In the genomic region with DNA sequence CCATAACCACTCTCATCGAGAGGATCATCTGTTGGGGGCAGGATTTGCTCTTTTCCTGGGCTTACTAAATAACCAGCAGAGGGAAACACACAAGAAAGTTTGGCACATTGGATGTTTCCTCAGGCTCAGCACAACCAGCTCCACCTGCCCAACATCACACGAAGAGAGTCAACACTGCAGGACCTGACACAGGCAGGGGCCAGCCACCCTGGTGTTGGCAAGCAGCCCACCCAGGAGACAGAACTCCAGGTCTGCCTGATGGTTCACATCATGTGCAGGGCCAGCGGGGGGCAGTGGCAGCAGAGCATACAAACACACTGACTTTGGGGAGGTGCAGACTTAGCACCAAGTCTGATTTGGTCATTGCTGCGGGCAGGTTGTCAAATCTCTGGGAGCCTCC, we compare ENCODE assay signal across 18 cellular contexts.
DNase-seq lines count a peak whose midpoint lies in the region; ATAC-seq, FAIRE-seq and TF ChIP-seq lines count a peak whose summit lies in the region.
"Had no signal": no experiment of that assay in that cellular context is flagged by ENCODE, and none has a peak within 500 bp of the region (broad histone marks: within the 10 kb centered on the region; RNA-seq: fewer than 3 reads in every experiment).

No MANE protein-coding gene starts in this region.

- TF ChIP-seq RAD21 in K562 (CRISPR knock-in tag; conservative IDR thresholded peaks at IDR 0.05 in 1 of 2, IDR thresholded peaks at IDR 0.05 in 1 of 2), result peak in 1 of 2 experiments; percentile 27; a peak in 1 of 4 replicates

- no peak overlapping the region for H3K27ac ChIP-seq in K562 (ENCODE audit: extremely low read depth, low read depth, low read length)
- H3K27ac ChIP-seq in stomach, result no peak overlapping the region
- H3K27ac ChIP-seq in SJCRH30, result no peak overlapping the region
- H3K27ac ChIP-seq: parathyroid adenoma, skin epidermis had no signal

- 0% methylated on average over 4 of the region's 4 CpGs for WGBS in K562 (ENCODE audit: insufficient coverage, low coverage, missing lambda C conversion rate)
- 58 to 70% (median 63%) methylated on average over 4 of the region's 4 CpGs for WGBS in stomach, 5 donors

- H3K79me2 ChIP-seq in K562 (ENCODE audit: control insufficient read depth, insufficient read depth, low read length), result no peaks in the 10 kb centered on the region
- H3K79me2 ChIP-seq: parathyroid adenoma had no signal

- no peak for ATAC-seq in K562
- ATAC-seq: mucosa of descending colon; stimulated activated naive CD8-positive, alpha-beta T cell treated with anti-CD3 and anti-CD28 coated beads, Interleukin-15, amount 100 ng/mL, for 72 hours had no signal

- H3K4me3 ChIP-seq in K562, result no peak overlapping the region
- no peak overlapping the region for H3K4me3 ChIP-seq in stomach
- H3K4me3 ChIP-seq in SJCRH30, result no peak overlapping the region
- H3K4me3 ChIP-seq: mucosa of descending colon, skin epidermis had no signal

- no peak overlapping the region for H3K4me2 ChIP-seq in K562 (ENCODE audit: insufficient read depth, low read length)

- H3K9me1 ChIP-seq in K562 (ENCODE audit: control insufficient read depth, insufficient read depth, low read length), result no peaks in the 10 kb centered on the region

- POLR2A ChIA-PET in K562 (lab: Yijun Ruan, JAX), result interaction anchor here (0.7 kb wide), 1 partner anchor 436 kb away, joined by 3 read pairs; no protein-coding TSS in a partner anchor

- no peaks in the 10 kb centered on the region for H4K20me1 ChIP-seq in K562 (replicated peaks; ENCODE audit: control insufficient read depth, insufficient read depth, low read length)

- BruUV-seq in K562 (replicated peaks; lab: Mats Ljungman, UMichigan), result no TSS peak

- no peak overlapping the region for H2AFZ ChIP-seq in K562 (ENCODE audit: low read depth, low read length)
- H2AFZ ChIP-seq: parathyroid adenoma had no signal

- intact Hi-C loops in K562 (cut with micrococcal nuclease) (no loop called here), stomach (cut with DNase I; ENCODE audit: low total_unique reads) (no loop called here)

- no peaks in the 10 kb centered on the region for H3K4me1 ChIP-seq in K562 (replicated peaks in 1 of 2; ENCODE audit: control insufficient read depth in 2 of 2, insufficient read depth in 2 of 2, low read length in 2 of 2)
- H3K4me1 ChIP-seq in stomach, result peaks cover 0 to 38% (median 0%) of the 10 kb centered on the region in 4 donors
- no peaks in the 10 kb centered on the region for H3K4me1 ChIP-seq in SJCRH30
- H3K4me1 ChIP-seq: parathyroid adenoma had no signal

- DNase-seq in activated CD8-positive, alpha-beta memory T cell treated with anti-CD3 and anti-CD28 coated beads for 24 hours, result peak; percentile 56
- DNase-seq in activated CD8-positive, alpha-beta memory T cell treated with anti-CD3 and anti-CD28 coated beads, Interleukin-2, amount 50 U/mL, for 4 hours, result no peak
- DNase-seq in NCI-H146 (lab: John Stamatoyannopoulos, UW), result peak; percentile 67
- DNase-seq in K562 (ENCODE audit: extremely low read depth in 1 of 4, low spot score in 3 of 4), result no peak
- peak; percentile 40 for DNase-seq in stomach
- DNase-seq in kidney glomerular epithelial cell (lab: John Stamatoyannopoulos, UW), result no peak
- no peak for DNase-seq in SJCRH30
- DNase-seq in hypothalamus (lab: John Stamatoyannopoulos, UW), result no peak
- DNase-seq: activated B cell treated with CpG ODN at 0.5 μM for 24 hours; activated T-cell treated with anti-CD3 and anti-CD28 coated beads, Interleukin-2, amount 50 U/mL, for 1 hour; HCEC 1CT; KG1; kidney; mucosa of descending colon; NCI-H1436; stimulated activated naive CD8-positive, alpha-beta T cell treated with anti-CD3 and anti-CD28 coated beads, Interleukin-15, amount 100 ng/mL, for 72 hours had no signal

- H3K9ac ChIP-seq in K562 (ENCODE audit: insufficient read depth in 1 of 2, low read depth in 2 of 2, low read length in 2 of 2), result no peak overlapping the region
- H3K9ac ChIP-seq: parathyroid adenoma had no signal

- CTCF ChIA-PET in K562 (lab: Yijun Ruan, JAX; ENCODE audit: low intra/inter-chr PET ratio), result no interaction called here

- TF ChIP-seq EP300 in K562 (IDR thresholded peaks at IDR 0.05; ENCODE audit: low read length) (no peak), stomach (IDR thresholded peaks at IDR 0.05) (no peak)

- H3K9me3 ChIP-seq in K562 (replicated peaks; ENCODE audit: control insufficient read depth, insufficient read depth, low read depth, low read length) (no peaks in the 10 kb centered on the region), stomach (peaks cover 0 to 9% (median 0%) of the 10 kb centered on the region in 4 donors), SJCRH30 (replicated peaks) (no peaks in the 10 kb centered on the region)
- H3K9me3 ChIP-seq: mucosa of descending colon had no signal

- FAIRE-seq in K562 (lab: Jason Lieb, UNC), result no peak
- FAIRE-seq: kidney had no signal

- TF ChIP-seq POLR2A in K562 (conservative IDR thresholded peaks at IDR 0.05) (no peak), stomach (IDR thresholded peaks at IDR 0.05) (no peak)

- TF ChIP-seq CTCF in K562 (IDR thresholded peaks at IDR 0.05 in 2 of 3, conservative IDR thresholded peaks at IDR 0.05 in 1 of 3; ENCODE audit: insufficient read depth in 2 of 3, low read depth in 1 of 3, low read length in 3 of 3), result no peak
- TF ChIP-seq CTCF in stomach (IDR thresholded peaks at IDR 0.05), result no peak

- in situ Hi-C loops in K562 (cut with MboI), result no loop called here

- H3K36me3 ChIP-seq in K562 (ENCODE audit: control insufficient read depth, insufficient read depth, low read length) (no peaks in the 10 kb centered on the region), stomach (no peaks in the 10 kb centered on the region), SJCRH30 (no peaks in the 10 kb centered on the region)

- H3K27me3 ChIP-seq in K562 (ENCODE audit: control insufficient read depth in 2 of 2, insufficient read depth in 2 of 2, low read length in 2 of 2) (peaks cover 44 to 63% of the 10 kb centered on the region in 2 experiments), stomach (peaks cover 0 to 4% (median 0%) of the 10 kb centered on the region in 3 donors), SJCRH30 (peaks cover 13% of the 10 kb centered on the region; the same call in 1 of the 2 replicates)

TF ChIP-seq in K562, 482 proteins besides CTCF, POLR2A, EP300 and RAD21:
- TF ChIP-seq NFIC (IDR thresholded peaks at IDR 0.05), result 0 out of 2 replicates have a peak, but pooled peaks have one; percentile 16
- TF ChIP-seq ZNF324 (CRISPR knock-in tag; IDR thresholded peaks at IDR 0.05), result no peak

Comparison
In these comparisons a context has a peak if more than half of its experiments do, and no peak if none do; other contexts are left out.
1. DNase-seq: peak in activated CD8-positive, alpha-beta memory T cell treated with anti-CD3 and anti-CD28 coated beads for 24 hours (single experiment), NCI-H146 (single experiment) and stomach (single experiment); none in activated CD8-positive, alpha-beta memory T cell treated with anti-CD3 and anti-CD28 coated beads, Interleukin-2, amount 50 U/mL, for 4 hours (single experiment), K562 (0 of 4), kidney glomerular epithelial cell (single experiment), SJCRH30 (0 of 2) and hypothalamus (0 of 51).